In the genomic region with DNA sequence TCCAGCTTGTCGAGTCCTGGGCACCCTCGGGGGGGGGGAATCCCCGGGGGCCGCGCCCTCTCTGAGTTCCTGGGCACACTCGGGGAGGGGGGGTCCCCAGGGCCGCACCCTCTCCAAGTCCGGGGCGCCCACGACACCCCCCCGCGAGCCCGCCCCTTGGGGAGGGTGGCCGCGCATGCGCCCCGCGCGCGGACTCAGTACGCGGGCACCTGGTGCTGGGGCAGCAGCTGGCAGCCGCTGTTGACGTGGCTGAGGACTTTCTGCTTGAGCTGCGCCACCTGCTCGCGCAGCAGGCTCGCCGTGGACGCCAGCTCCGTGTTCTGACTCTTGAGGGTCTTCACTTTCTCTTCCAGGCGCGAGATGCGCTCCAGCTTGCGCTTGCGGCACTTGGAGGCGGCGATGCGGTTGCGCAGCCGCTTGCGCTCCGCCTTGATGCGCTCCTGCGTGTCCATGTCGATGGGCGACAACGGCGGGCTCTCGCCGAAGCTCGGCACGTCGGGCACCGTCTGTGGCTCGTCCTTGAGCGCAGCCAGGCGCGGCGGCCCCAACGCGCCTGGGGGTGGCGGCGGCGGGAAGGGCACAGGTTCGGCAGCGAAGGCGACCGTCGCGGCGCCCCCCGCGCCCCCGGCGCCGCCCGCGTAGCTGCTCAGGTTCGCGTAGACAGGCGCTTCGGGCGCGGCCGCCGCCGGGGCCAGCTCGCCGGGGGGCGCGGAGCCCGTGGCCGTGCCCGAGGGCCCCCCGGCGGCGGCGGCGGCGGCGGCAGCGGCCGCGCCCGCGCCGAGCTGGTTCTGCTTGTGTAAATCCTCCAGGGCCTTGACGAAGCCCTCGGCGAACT, we compare ENCODE assay signal across 8 cellular contexts. TPM values are rescaled to one million over a fixed set of nuclear protein-coding genes. Genes with fewer than 3 reads are reported as not detected.
DNase-seq lines count a peak whose midpoint lies in the region; ATAC-seq and TF ChIP-seq lines count a peak whose summit lies in the region.

No MANE protein-coding gene starts in this region.

- no peak overlapping the region for H4K8ac ChIP-seq in mesendoderm (ENCODE audit: low read depth, low read length)

- peak overlapping the region; percentile 47 for H2BK5ac ChIP-seq in mesendoderm (ENCODE audit: low read length)

- H3K4me3 ChIP-seq in endocrine pancreas (ENCODE audit: control insufficient read depth, insufficient read depth, low read length): no peak overlapping the region
- peak overlapping the region; percentile 95 for H3K4me3 ChIP-seq in mesendoderm (ENCODE audit: low read length)

- in situ Hi-C loops in GM13976 (cut with MboI; ENCODE audit: low sequenced_read_pairs, unreplicated experiment): no loop called here

- H3K56ac ChIP-seq in mesendoderm (ENCODE audit: low read length): peak overlapping the region; percentile 99

- no peaks in the 10 kb centered on the region for H3K4me1 ChIP-seq in endocrine pancreas (ENCODE audit: control insufficient read depth, insufficient read depth, low read length)
- H3K4me1 ChIP-seq in mesendoderm (ENCODE audit: control insufficient read depth, low read depth, low read length): peaks cover 6% of the 10 kb centered on the region

- H3K79me1 ChIP-seq in mesendoderm (ENCODE audit: low read length): peaks cover 12% of the 10 kb centered on the region

- H3K23ac ChIP-seq in mesendoderm (ENCODE audit: low read length): peak overlapping the region; percentile 99

- no peaks in the 10 kb centered on the region for H3K27me3 ChIP-seq in endocrine pancreas (ENCODE audit: control insufficient read depth, insufficient read depth, low read length)
- no peaks in the 10 kb centered on the region for H3K27me3 ChIP-seq in mesendoderm (ENCODE audit: insufficient read depth, low read length, poor library complexity)

- H3K4me2 ChIP-seq in mesendoderm (ENCODE audit: low read length): peak overlapping the region; percentile 52

- peak overlapping the region; percentile 43 for H2AK5ac ChIP-seq in mesendoderm (ENCODE audit: low read length)

- TF ChIP-seq CTCF in GM13976 (IDR thresholded peaks at IDR 0.05; ENCODE audit: borderline replicate concordance, control extremely low read depth, extremely low read depth, insufficient read depth, missing control alignments): no peak

- ATAC-seq in HG03175 (IDR thresholded peaks at IDR 0.05; ENCODE audit: unreplicated experiment): peak; percentile 10

- H3K9ac ChIP-seq in endocrine pancreas (ENCODE audit: control insufficient read depth, insufficient read depth, low read length) (peak overlapping the region; percentile 98), mesendoderm (ENCODE audit: low read length) (peak overlapping the region; percentile 96)

- H3K36me3 ChIP-seq in endocrine pancreas (ENCODE audit: control insufficient read depth, insufficient read depth, low read length): peaks cover 27% of the 10 kb centered on the region
- H3K36me3 ChIP-seq in mesendoderm (ENCODE audit: control insufficient read depth, insufficient read depth, low read length): peaks cover 5% of the 10 kb centered on the region

- WGBS in mesendoderm (ENCODE audit: extremely low coverage, insufficient coverage, low lambda C conversion rate): no CpG with 5 or more reads among the region's 111 CpGs

- H2BK15ac ChIP-seq in mesendoderm (replicated peaks; ENCODE audit: low read depth): no peak overlapping the region

- no peak overlapping the region for H2BK120ac ChIP-seq in mesendoderm (ENCODE audit: low read depth, low read length)

- H3K4ac ChIP-seq in mesendoderm (ENCODE audit: low read depth, low read length): peak overlapping the region; percentile 98

- H3K79me2 ChIP-seq in mesendoderm (ENCODE audit: control insufficient read depth, insufficient read depth, low read length): peaks cover 36% of the 10 kb centered on the region

- peak overlapping the region; percentile 29 for H3K18ac ChIP-seq in mesendoderm (ENCODE audit: low read length)

- DNase-seq in GM13976 (ENCODE audit: low spot score) (peak; percentile 82), NCI-H82 treated with DMSO at 0.1 percent for 48 hours (lab: John Stamatoyannopoulos, UW; ENCODE audit: unreplicated experiment) (peak; percentile 67), mesendoderm (peak; percentile 79), HPDE6-E6E7 (ENCODE audit: extremely low spot score) (no peak)
- DNase-seq in activated CD8-positive, alpha-beta memory T cell treated with anti-CD3 and anti-CD28 coated beads, Interleukin-2, amount 50 U/mL, for 24 hours (ENCODE audit: extremely low read depth): peak; percentile 42
- peak; percentile 60 to 63 for DNase-seq in stimulated activated CD8-positive, alpha-beta memory T cell treated with anti-CD3 and anti-CD28 coated beads, Interleukin-2, amount 100 ng/mL, for 48 hours (ENCODE audit: low read depth in 2 of 2)

- H4K5ac ChIP-seq in mesendoderm (ENCODE audit: low read length): no peak overlapping the region

- H3K27ac ChIP-seq in mesendoderm (ENCODE audit: low read depth, low read length): peak overlapping the region; percentile 92

- no peaks in the 10 kb centered on the region for H3K9me3 ChIP-seq in endocrine pancreas (ENCODE audit: control insufficient read depth, low read length)

RNA-seq across cellular contexts. Expression of a gene that starts 1.0 kb away (rescaled TPM):
- 70.9 TPM for polyA plus RNA-seq in mesendoderm (2013, experiment 1 of 2)
- polyA plus RNA-seq in mesendoderm (2013, experiment 2 of 2): 72.9 TPM

RNA-seq across cellular contexts. Expression of a gene that starts 6.2 kb away (rescaled TPM):
- 0.06 TPM for polyA plus RNA-seq in mesendoderm (2013, experiment 1 of 2)
- polyA plus RNA-seq in mesendoderm (2013, experiment 2 of 2): 0.07 TPM

RNA-seq across cellular contexts. Expression of a gene that starts 42.4 kb away (rescaled TPM):
- polyA plus RNA-seq in mesendoderm (2013, experiment 1 of 2): 236 TPM
- polyA plus RNA-seq in mesendoderm (2013, experiment 2 of 2): 226 TPM

RNA-seq across cellular contexts. Expression of a gene that starts 54.2 kb away (rescaled TPM):
- polyA plus RNA-seq in mesendoderm (2013, experiment 1 of 2): 0.14 TPM
- polyA plus RNA-seq in mesendoderm (2013, experiment 2 of 2): 0.03 TPM

RNA-seq across cellular contexts. Expression of a gene that starts 59.9 kb away (rescaled TPM):
- 20.5 TPM for polyA plus RNA-seq in mesendoderm (2013, experiment 1 of 2)
- 23.0 TPM for polyA plus RNA-seq in mesendoderm (2013, experiment 2 of 2)
